ENCODE assay signal across 24 cellular contexts in genomic region chr17:32771396-32771795, GRCh38.
A peak's percentile ranks its signal among the peaks of the same experiment; 100 is the strongest.
DNase-seq lines count a peak whose midpoint lies in the region; ATAC-seq, FAIRE-seq and TF ChIP-seq lines count a peak whose summit lies in the region.
"Had no signal": no experiment of that assay in that cellular context is flagged by ENCODE, and none has a peak within 500 bp of the region (broad histone marks: within the 10 kb centered on the region; RNA-seq: fewer than 3 reads in every experiment).

No MANE protein-coding gene starts in this region.

- no peaks in the 10 kb centered on the region for H3K36me3 ChIP-seq in endothelial cell of umbilical vein (ENCODE audit: control insufficient read depth in 2 of 2, extremely low read depth in 1 of 2, insufficient read depth in 2 of 2, low read length in 2 of 2)
- no peaks in the 10 kb centered on the region for H3K36me3 ChIP-seq in naive thymus-derived CD4-positive, alpha-beta T cell (ENCODE audit: control insufficient read depth in 2 of 3, insufficient read depth in 3 of 3, low read length in 3 of 3)
- H3K36me3 ChIP-seq: right lobe of liver had no signal

- peak; percentile 90 for FAIRE-seq in endothelial cell of umbilical vein (lab: Jason Lieb, UNC)
- FAIRE-seq: G401.6 had no signal

- peaks cover 0 to 2% (median 0%) of the 10 kb centered on the region in 5 donors for H3K27me3 Mint-ChIP-seq in naive thymus-derived CD4-positive, alpha-beta T cell
- no peaks in the 10 kb centered on the region for H3K27me3 Mint-ChIP-seq in WTC11 (ENCODE audit: low read depth)
- H3K27me3 Mint-ChIP-seq: activated CD4-positive, alpha-beta memory T cell treated with anti-CD3 and anti-CD28 coated beads, Interleukin-2, amount 10 ng/mL, durations not matched to agents 7 days and 5 days; effector memory CD8-positive, alpha-beta T cell had no signal

- BruUV-seq in endothelial cell of umbilical vein (replicated peaks; lab: Mats Ljungman, UMichigan) = no TSS peak

- H3K4me3 Mint-ChIP-seq in naive thymus-derived CD4-positive, alpha-beta T cell = no peak overlapping the region
- H3K4me3 Mint-ChIP-seq in WTC11 = no peak overlapping the region
- H3K4me3 Mint-ChIP-seq: activated CD4-positive, alpha-beta memory T cell treated with anti-CD3 and anti-CD28 coated beads, Interleukin-2, amount 10 ng/mL, durations not matched to agents 7 days and 5 days; activated naive CD4-positive, alpha-beta T cell treated with anti-CD3 and anti-CD28 coated beads for 36 hours; effector memory CD8-positive, alpha-beta T cell; GM23338; naive B cell; T-helper 1 cell treated with Interleukin-12 subunit alpha and Interleukin-12 subunit beta and Interleukin-4 antibody, amounts not matched to agents 30 μg/mL and 1 μg/mL, for 36 hours had no signal

- peak overlapping the region; percentile 78 for H3K27ac ChIP-seq in endothelial cell of umbilical vein (ENCODE audit: insufficient read depth, low read depth, low read length)
- no peak overlapping the region for H3K27ac ChIP-seq in naive thymus-derived CD4-positive, alpha-beta T cell (ENCODE audit: low read depth, low read length)
- H3K27ac ChIP-seq: hepatocyte, right lobe of liver had no signal

- POLR2A ChIA-PET in endothelial cell of umbilical vein (lab: Charles Lee) (no interaction called here), WTC11 (lab: Charles Lee) (no interaction called here)
- POLR2A ChIA-PET in naive thymus-derived CD4-positive, alpha-beta T cell (lab: Charles Lee) = no interaction called here

- no peak overlapping the region for H3K27ac Mint-ChIP-seq in naive thymus-derived CD4-positive, alpha-beta T cell
- no peak overlapping the region for H3K27ac Mint-ChIP-seq in WTC11
- H3K27ac Mint-ChIP-seq: activated CD4-positive, alpha-beta memory T cell treated with anti-CD3 and anti-CD28 coated beads, Interleukin-2, amount 10 ng/mL, durations not matched to agents 7 days and 5 days; activated naive CD4-positive, alpha-beta T cell treated with anti-CD3 and anti-CD28 coated beads for 36 hours; effector memory CD8-positive, alpha-beta T cell; GM23338; naive B cell; T-helper 1 cell treated with Interleukin-12 subunit alpha and Interleukin-12 subunit beta and Interleukin-4 antibody, amounts not matched to agents 30 μg/mL and 1 μg/mL, for 36 hours had no signal

- H2AFZ ChIP-seq in endothelial cell of umbilical vein (ENCODE audit: low read depth, low read length) = no peak overlapping the region
- H2AFZ ChIP-seq: GM23338, hepatocyte had no signal

- H3K9me1 ChIP-seq in endothelial cell of umbilical vein (replicated peaks; ENCODE audit: control insufficient read depth, extremely low read depth, insufficient read depth, low read length) = no peaks in the 10 kb centered on the region

- no peaks in the 10 kb centered on the region for H3K9me3 ChIP-seq in endothelial cell of umbilical vein (replicated peaks; ENCODE audit: control insufficient read depth, insufficient read depth, low read length)
- H3K9me3 ChIP-seq in naive thymus-derived CD4-positive, alpha-beta T cell (ENCODE audit: control insufficient read depth in 2 of 3, low read length in 3 of 3) = no peaks in the 10 kb centered on the region
- H3K9me3 ChIP-seq: right lobe of liver had no signal

- H3K4me2 ChIP-seq in endothelial cell of umbilical vein (ENCODE audit: insufficient read depth, low read length) = peak overlapping the region; percentile 64
- H3K4me2 ChIP-seq: GM23338, hepatocyte had no signal

- DNase-seq in GM03348 (ENCODE audit: low spot score) = peak; percentile 8
- DNase-seq in SK-MEL-5 (ENCODE audit: low read depth, low spot score) = peak; percentile 93
- peak; percentile 89 for DNase-seq in endothelial cell of umbilical vein (ENCODE audit: low read depth, low spot score)
- DNase-seq in lung microvascular endothelial cell (ENCODE audit: low read depth in 2 of 2) = peak; percentile 90 to 91
- no peak for DNase-seq in naive thymus-derived CD4-positive, alpha-beta T cell
- DNase-seq in GDM1 (lab: John Stamatoyannopoulos, UW) = no peak
- no peak for DNase-seq in WTC11 (ENCODE audit: low spot score)
- DNase-seq: activated CD4-positive, alpha-beta memory T cell treated with anti-CD3 and anti-CD28 coated beads, Interleukin-2, amount 10 ng/mL, durations not matched to agents 7 days and 5 days; activated naive CD4-positive, alpha-beta T cell treated with anti-CD3 and anti-CD28 coated beads for 36 hours; amygdala; C1 segment of cervical spinal cord; effector memory CD8-positive, alpha-beta T cell; mammary epithelial cell; naive B cell; NCI-H187 treated with DMSO at 0.1 percent for 48 hours; NCI-H2227 treated with DMSO at 0.1 percent for 48 hours; NCI-H774; right lobe of liver; SIG-M5 had no signal

- no peak for ATAC-seq in naive thymus-derived CD4-positive, alpha-beta T cell
- no peak for ATAC-seq in HG03571 (IDR thresholded peaks at IDR 0.05; ENCODE audit: unreplicated experiment)
- no peak for ATAC-seq in WTC11
- ATAC-seq: effector memory CD8-positive, alpha-beta T cell; GM23338 had no signal

- peaks cover 0 to 6% (median 0%) of the 10 kb centered on the region in 5 donors for H3K36me3 Mint-ChIP-seq in naive thymus-derived CD4-positive, alpha-beta T cell
- peaks cover 3% of the 10 kb centered on the region; the same call in 1 of the 2 replicates for H3K36me3 Mint-ChIP-seq in WTC11
- H3K36me3 Mint-ChIP-seq: naive B cell had no signal

- H3K27me3 ChIP-seq in endothelial cell of umbilical vein (ENCODE audit: control insufficient read depth in 2 of 2, insufficient read depth in 2 of 2, low read length in 2 of 2) = no peaks in the 10 kb centered on the region
- H3K27me3 ChIP-seq in naive thymus-derived CD4-positive, alpha-beta T cell (ENCODE audit: control insufficient read depth in 2 of 2, insufficient read depth in 2 of 2, low read length in 2 of 2) = no peaks in the 10 kb centered on the region
- H3K27me3 ChIP-seq: hepatocyte, right lobe of liver had no signal

- peak overlapping the region; percentile 56 for H3K9ac ChIP-seq in endothelial cell of umbilical vein (replicated peaks; ENCODE audit: extremely low read depth, insufficient read depth, low read length)

- no peaks in the 10 kb centered on the region for H3K79me2 ChIP-seq in endothelial cell of umbilical vein (ENCODE audit: control insufficient read depth, insufficient read depth, low read length)
- H3K79me2 ChIP-seq: hepatocyte had no signal

- dilution Hi-C loops in endothelial cell of umbilical vein (cut with MboI; ENCODE audit: extremely low pct_ligation_motif_present, low sequenced_read_pairs) = no loop called here

- H4K20me1 ChIP-seq in endothelial cell of umbilical vein (replicated peaks; ENCODE audit: control insufficient read depth, extremely low read depth, insufficient read depth, low read length) = no peaks in the 10 kb centered on the region

- H3K4me1 Mint-ChIP-seq in naive thymus-derived CD4-positive, alpha-beta T cell = peaks cover 0 to 2% (median 0%) of the 10 kb centered on the region in 7 donors
- peaks cover 15% of the 10 kb centered on the region for H3K4me1 Mint-ChIP-seq in WTC11

- CTCF ChIA-PET in endothelial cell of umbilical vein (lab: Charles Lee) = interaction anchor here (0.7 to 2.9 kb wide), 15 partner anchors 9 to 327 kb away, joined by 3 to 29 read pairs (median 5); partner anchors contain the start of genes MYO1D and PSMD11
- CTCF ChIA-PET in naive thymus-derived CD4-positive, alpha-beta T cell (lab: Charles Lee) = interaction anchor here (0.5 to 1.2 kb wide), 3 partner anchors 12 to 117 kb away, joined by 3 to 4 read pairs (median 3); no protein-coding TSS in a partner anchor
- CTCF ChIA-PET in WTC11 (lab: Charles Lee) = interaction anchor here (0.6 to 1.9 kb wide), 5 partner anchors 106 to 863 kb away, joined by 3 to 12 read pairs (median 6); partner anchors contain the start of gene MYO1D

- intact Hi-C loops in endothelial cell of umbilical vein (cut with micrococcal nuclease) = no loop called here
- intact Hi-C loops in naive thymus-derived CD4-positive, alpha-beta T cell (cut with micrococcal nuclease) = no loop called here

- no peaks in the 10 kb centered on the region for H3K9me3 Mint-ChIP-seq in naive thymus-derived CD4-positive, alpha-beta T cell
- peaks cover 7% of the 10 kb centered on the region for H3K9me3 Mint-ChIP-seq in WTC11
- H3K9me3 Mint-ChIP-seq: activated CD4-positive, alpha-beta memory T cell treated with anti-CD3 and anti-CD28 coated beads, Interleukin-2, amount 10 ng/mL, durations not matched to agents 7 days and 5 days; activated naive CD4-positive, alpha-beta T cell treated with anti-CD3 and anti-CD28 coated beads for 36 hours; effector memory CD8-positive, alpha-beta T cell; naive B cell; T-helper 1 cell treated with Interleukin-12 subunit alpha and Interleukin-12 subunit beta and Interleukin-4 antibody, amounts not matched to agents 30 μg/mL and 1 μg/mL, for 36 hours had no signal

- in situ Hi-C loops in SK-MEL-5 (cut with HindIII; ENCODE audit: low pct_unique_long_range_greater_than_20kb, low sequenced_read_pairs) = no loop called here

- peak overlapping the region in 1 of 3 experiments; percentile 9 for H3K4me3 ChIP-seq in endothelial cell of umbilical vein (replicated peaks in 1 of 3; ENCODE audit: insufficient read depth in 1 of 3, low read depth in 1 of 3, low read length in 3 of 3)
- H3K4me3 ChIP-seq in naive thymus-derived CD4-positive, alpha-beta T cell (ENCODE audit: low read length) = no peak overlapping the region
- H3K4me3 ChIP-seq: GM23338, hepatocyte, right lobe of liver had no signal

- TF ChIP-seq CTCF in endothelial cell of umbilical vein (IDR thresholded peaks at IDR 0.05; ENCODE audit: extremely low read depth in 1 of 2, insufficient read depth in 1 of 2, low read depth in 1 of 2, low read length in 2 of 2) (no peak), WTC11 (IDR thresholded peaks at IDR 0.05) (no peak)

- peaks cover 24% of the 10 kb centered on the region for H3K4me1 ChIP-seq in endothelial cell of umbilical vein (ENCODE audit: control insufficient read depth, extremely low read depth, insufficient read depth, low read length)
- no peaks in the 10 kb centered on the region for H3K4me1 ChIP-seq in naive thymus-derived CD4-positive, alpha-beta T cell (ENCODE audit: control insufficient read depth in 2 of 2, insufficient read depth in 2 of 2, low read length in 2 of 2)
- H3K4me1 ChIP-seq: right lobe of liver had no signal

- TF ChIP-seq POLR2A in endothelial cell of umbilical vein (IDR thresholded peaks at IDR 0.05; ENCODE audit: low read depth, low read length) = peak; percentile 21

TF ChIP-seq in endothelial cell of umbilical vein, 7 proteins besides CTCF, POLR2A, EP300 and RAD21 (continues in another document):
- peak; percentile 67 for TF ChIP-seq GATA2 (IDR thresholded peaks at IDR 0.05; ENCODE audit: insufficient read depth, insufficient read length, low read depth, low read length)

TF ChIP-seq in WTC11, 78 proteins besides CTCF, POLR2A, EP300 and RAD21:
- TF ChIP-seq RELA (CRISPR knock-in tag; IDR thresholded peaks at IDR 0.05; ENCODE audit: borderline replicate concordance) = no peak

Comparison
In these comparisons a context has a peak if more than half of its experiments do, and no peak if none do; other contexts are left out.
1. DNase-seq: peak in GM03348 (single experiment), SK-MEL-5 (single experiment), endothelial cell of umbilical vein (single experiment) and lung microvascular endothelial cell (2 of 2); none in naive thymus-derived CD4-positive, alpha-beta T cell (0 of 9), GDM1 (single experiment) and WTC11 (single experiment).